1 cellular context compared by ENCODE assay signal in the genomic region with DNA sequence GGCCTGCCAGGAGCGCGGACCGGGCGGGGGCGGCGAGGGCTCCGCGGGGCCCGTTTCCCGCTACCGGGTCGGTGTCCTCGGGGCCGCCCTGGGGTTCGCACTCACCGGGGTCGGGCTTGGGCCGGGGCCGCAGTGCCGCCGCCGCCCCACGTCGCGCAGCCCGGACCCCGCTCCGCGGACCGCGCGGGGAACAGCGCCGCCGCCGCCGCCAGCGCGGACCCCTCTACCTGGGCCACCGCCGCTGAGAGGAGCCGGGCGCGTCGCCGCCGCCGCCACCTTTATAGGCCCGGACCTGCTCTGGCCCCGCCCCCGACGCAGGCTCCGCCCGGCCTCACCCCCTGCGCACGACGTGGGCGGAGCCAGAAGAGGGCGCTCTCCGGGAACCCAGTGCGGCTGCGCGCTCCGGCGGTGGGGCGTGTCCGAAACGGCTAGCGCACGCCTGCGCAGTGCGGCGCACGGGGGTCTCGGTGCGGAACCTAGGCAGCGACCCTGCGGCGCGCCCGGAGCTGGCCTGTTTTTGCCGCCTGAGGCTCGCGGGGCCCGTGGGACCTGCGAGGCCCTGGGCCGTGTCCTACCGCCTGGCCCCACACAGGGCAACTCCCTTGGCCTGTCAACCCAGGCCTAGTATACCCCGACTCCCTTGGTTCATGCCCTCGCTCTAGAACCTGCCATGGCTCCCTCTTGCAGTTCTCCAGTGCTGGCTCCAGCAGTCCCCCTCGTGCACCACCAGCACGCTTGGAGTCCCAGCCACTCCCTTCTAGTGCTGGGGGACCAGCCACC.
TF ChIP-seq lines count a peak whose summit lies in the region.

A gene (minus strand): TSS at position 254 of the 780 bp plus-strand sequence. CDS start 393 bp downstream, outside the sequence.

TF ChIP-seq in GM12878, 131 proteins besides CTCF, POLR2A, EP300 and RAD21 (continued from another document and continues in another):
- TF ChIP-seq EED (IDR thresholded peaks at IDR 0.05; ENCODE audit: low read depth) (peak; percentile 13; the same call in 1 of the 2 replicates), POLR2AphosphoS2 (IDR thresholded peaks at IDR 0.05; ENCODE audit: low read depth, low read length) (peak; percentile 99), SUZ12 (IDR thresholded peaks at IDR 0.05; ENCODE audit: unreplicated experiment) (no peak), ZSCAN29 (IDR thresholded peaks at IDR 0.05) (peak; percentile 70; the same call in 1 of the 2 replicates), BMI1 (IDR thresholded peaks at IDR 0.05; ENCODE audit: borderline replicate concordance) (no peak), NRF1 (conservative IDR thresholded peaks at IDR 0.05; ENCODE audit: low read depth, low read length) (peak; percentile 91), NR2C1 (IDR thresholded peaks at IDR 0.05) (no peak), TCF12 (IDR thresholded peaks at IDR 0.05; ENCODE audit: low read depth, low read length) (peak; percentile 85), TBL1XR1 (IDR thresholded peaks at IDR 0.05; ENCODE audit: low read depth, low read length) (no peak), LARP7 (IDR thresholded peaks at IDR 0.05) (peak; percentile 100), MEF2B (IDR thresholded peaks at IDR 0.05; ENCODE audit: partially characterized antibody, poor library complexity, severe bottlenecking) (peak; percentile 35), ESRRA (IDR thresholded peaks at IDR 0.05; ENCODE audit: low read length) (no peak; the same call in 1 of the 2 replicates), CREB1 (IDR thresholded peaks at IDR 0.05; ENCODE audit: low read depth) (peak; percentile 74; the same call in 1 of the 2 replicates), SMC3 (IDR thresholded peaks at IDR 0.05; ENCODE audit: borderline replicate concordance, low read length) (peak; percentile 22; the same call in 1 of the 2 replicates), SIN3A (IDR thresholded peaks at IDR 0.05; ENCODE audit: low read depth, low read length) (no peak), PAX8 (IDR thresholded peaks at IDR 0.05) (no peak), CHD4 (IDR thresholded peaks at IDR 0.05) (peak; percentile 100), SMARCA5 (IDR thresholded peaks at IDR 0.05) (peak; percentile 100), NFYA (IDR thresholded peaks at IDR 0.05; ENCODE audit: borderline replicate concordance, low read depth, low read length) (no peak), BHLHE40 (IDR thresholded peaks at IDR 0.05; ENCODE audit: borderline replicate concordance in 1 of 2, low read depth in 2 of 2, low read length in 1 of 2) (peak; percentile 89 to 96), EGR1 (IDR thresholded peaks at IDR 0.05; ENCODE audit: borderline replicate concordance in 1 of 2, low read depth in 2 of 2, low read length in 2 of 2) (peak; percentile 17 to 87), PML (IDR thresholded peaks at IDR 0.05; ENCODE audit: low read length) (peak; percentile 92; the same call in 1 of the 2 replicates)
- TF ChIP-seq, protein P1, sequence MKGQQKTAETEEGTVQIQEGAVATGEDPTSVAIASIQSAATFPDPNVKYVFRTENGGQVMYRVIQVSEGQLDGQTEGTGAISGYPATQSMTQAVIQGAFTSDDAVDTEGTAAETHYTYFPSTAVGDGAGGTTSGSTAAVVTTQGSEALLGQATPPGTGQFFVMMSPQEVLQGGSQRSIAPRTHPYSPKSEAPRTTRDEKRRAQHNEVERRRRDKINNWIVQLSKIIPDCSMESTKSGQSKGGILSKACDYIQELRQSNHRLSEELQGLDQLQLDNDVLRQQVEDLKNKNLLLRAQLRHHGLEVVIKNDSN (IDR thresholded peaks at IDR 0.05; ENCODE audit: borderline replicate concordance, extremely low read length, insufficient read depth, low read depth, low read length) = no peak
- TF ChIP-seq, protein P2, sequence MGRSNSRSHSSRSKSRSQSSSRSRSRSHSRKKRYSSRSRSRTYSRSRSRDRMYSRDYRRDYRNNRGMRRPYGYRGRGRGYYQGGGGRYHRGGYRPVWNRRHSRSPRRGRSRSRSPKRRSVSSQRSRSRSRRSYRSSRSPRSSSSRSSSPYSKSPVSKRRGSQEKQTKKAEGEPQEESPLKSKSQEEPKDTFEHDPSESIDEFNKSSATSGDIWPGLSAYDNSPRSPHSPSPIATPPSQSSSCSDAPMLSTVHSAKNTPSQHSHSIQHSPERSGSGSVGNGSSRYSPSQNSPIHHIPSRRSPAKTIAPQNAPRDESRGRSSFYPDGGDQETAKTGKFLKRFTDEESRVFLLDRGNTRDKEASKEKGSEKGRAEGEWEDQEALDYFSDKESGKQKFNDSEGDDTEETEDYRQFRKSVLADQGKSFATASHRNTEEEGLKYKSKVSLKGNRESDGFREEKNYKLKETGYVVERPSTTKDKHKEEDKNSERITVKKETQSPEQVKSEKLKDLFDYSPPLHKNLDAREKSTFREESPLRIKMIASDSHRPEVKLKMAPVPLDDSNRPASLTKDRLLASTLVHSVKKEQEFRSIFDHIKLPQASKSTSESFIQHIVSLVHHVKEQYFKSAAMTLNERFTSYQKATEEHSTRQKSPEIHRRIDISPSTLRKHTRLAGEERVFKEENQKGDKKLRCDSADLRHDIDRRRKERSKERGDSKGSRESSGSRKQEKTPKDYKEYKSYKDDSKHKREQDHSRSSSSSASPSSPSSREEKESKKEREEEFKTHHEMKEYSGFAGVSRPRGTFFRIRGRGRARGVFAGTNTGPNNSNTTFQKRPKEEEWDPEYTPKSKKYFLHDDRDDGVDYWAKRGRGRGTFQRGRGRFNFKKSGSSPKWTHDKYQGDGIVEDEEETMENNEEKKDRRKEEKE (IDR thresholded peaks at IDR 0.05) = peak; percentile 77
- TF ChIP-seq, protein P3, sequence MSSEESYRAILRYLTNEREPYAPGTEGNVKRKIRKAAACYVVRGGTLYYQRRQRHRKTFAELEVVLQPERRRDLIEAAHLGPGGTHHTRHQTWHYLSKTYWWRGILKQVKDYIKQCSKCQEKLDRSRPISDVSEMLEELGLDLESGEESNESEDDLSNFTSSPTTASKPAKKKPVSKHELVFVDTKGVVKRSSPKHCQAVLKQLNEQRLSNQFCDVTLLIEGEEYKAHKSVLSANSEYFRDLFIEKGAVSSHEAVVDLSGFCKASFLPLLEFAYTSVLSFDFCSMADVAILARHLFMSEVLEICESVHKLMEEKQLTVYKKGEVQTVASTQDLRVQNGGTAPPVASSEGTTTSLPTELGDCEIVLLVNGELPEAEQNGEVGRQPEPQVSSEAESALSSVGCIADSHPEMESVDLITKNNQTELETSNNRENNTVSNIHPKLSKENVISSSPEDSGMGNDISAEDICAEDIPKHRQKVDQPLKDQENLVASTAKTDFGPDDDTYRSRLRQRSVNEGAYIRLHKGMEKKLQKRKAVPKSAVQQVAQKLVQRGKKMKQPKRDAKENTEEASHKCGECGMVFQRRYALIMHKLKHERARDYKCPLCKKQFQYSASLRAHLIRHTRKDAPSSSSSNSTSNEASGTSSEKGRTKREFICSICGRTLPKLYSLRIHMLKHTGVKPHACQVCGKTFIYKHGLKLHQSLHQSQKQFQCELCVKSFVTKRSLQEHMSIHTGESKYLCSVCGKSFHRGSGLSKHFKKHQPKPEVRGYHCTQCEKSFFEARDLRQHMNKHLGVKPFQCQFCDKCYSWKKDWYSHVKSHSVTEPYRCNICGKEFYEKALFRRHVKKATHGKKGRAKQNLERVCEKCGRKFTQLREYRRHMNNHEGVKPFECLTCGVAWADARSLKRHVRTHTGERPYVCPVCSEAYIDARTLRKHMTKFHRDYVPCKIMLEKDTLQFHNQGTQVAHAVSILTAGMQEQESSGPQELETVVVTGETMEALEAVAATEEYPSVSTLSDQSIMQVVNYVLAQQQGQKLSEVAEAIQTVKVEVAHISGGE (CRISPR knock-in tag; IDR thresholded peaks at IDR 0.05) = peak; percentile 63
- TF ChIP-seq, protein P4, sequence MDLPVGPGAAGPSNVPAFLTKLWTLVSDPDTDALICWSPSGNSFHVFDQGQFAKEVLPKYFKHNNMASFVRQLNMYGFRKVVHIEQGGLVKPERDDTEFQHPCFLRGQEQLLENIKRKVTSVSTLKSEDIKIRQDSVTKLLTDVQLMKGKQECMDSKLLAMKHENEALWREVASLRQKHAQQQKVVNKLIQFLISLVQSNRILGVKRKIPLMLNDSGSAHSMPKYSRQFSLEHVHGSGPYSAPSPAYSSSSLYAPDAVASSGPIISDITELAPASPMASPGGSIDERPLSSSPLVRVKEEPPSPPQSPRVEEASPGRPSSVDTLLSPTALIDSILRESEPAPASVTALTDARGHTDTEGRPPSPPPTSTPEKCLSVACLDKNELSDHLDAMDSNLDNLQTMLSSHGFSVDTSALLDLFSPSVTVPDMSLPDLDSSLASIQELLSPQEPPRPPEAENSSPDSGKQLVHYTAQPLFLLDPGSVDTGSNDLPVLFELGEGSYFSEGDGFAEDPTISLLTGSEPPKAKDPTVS (IDR thresholded peaks at IDR 0.05; ENCODE audit: low read depth, low read length) = no peak
- TF ChIP-seq, protein P5, sequence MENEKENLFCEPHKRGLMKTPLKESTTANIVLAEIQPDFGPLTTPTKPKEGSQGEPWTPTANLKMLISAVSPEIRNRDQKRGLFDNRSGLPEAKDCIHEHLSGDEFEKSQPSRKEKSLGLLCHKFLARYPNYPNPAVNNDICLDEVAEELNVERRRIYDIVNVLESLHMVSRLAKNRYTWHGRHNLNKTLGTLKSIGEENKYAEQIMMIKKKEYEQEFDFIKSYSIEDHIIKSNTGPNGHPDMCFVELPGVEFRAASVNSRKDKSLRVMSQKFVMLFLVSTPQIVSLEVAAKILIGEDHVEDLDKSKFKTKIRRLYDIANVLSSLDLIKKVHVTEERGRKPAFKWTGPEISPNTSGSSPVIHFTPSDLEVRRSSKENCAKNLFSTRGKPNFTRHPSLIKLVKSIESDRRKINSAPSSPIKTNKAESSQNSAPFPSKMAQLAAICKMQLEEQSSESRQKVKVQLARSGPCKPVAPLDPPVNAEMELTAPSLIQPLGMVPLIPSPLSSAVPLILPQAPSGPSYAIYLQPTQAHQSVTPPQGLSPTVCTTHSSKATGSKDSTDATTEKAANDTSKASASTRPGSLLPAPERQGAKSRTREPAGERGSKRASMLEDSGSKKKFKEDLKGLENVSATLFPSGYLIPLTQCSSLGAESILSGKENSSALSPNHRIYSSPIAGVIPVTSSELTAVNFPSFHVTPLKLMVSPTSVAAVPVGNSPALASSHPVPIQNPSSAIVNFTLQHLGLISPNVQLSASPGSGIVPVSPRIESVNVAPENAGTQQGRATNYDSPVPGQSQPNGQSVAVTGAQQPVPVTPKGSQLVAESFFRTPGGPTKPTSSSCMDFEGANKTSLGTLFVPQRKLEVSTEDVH (IDR thresholded peaks at IDR 0.05; ENCODE audit: low read depth, partially characterized antibody) = no peak
- TF ChIP-seq, protein P6, sequence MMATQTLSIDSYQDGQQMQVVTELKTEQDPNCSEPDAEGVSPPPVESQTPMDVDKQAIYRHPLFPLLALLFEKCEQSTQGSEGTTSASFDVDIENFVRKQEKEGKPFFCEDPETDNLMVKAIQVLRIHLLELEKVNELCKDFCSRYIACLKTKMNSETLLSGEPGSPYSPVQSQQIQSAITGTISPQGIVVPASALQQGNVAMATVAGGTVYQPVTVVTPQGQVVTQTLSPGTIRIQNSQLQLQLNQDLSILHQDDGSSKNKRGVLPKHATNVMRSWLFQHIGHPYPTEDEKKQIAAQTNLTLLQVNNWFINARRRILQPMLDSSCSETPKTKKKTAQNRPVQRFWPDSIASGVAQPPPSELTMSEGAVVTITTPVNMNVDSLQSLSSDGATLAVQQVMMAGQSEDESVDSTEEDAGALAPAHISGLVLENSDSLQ (IDR thresholded peaks at IDR 0.05) = 0 out of 2 replicates have a peak, but pooled peaks have one; percentile 31
- TF ChIP-seq, protein P7, sequence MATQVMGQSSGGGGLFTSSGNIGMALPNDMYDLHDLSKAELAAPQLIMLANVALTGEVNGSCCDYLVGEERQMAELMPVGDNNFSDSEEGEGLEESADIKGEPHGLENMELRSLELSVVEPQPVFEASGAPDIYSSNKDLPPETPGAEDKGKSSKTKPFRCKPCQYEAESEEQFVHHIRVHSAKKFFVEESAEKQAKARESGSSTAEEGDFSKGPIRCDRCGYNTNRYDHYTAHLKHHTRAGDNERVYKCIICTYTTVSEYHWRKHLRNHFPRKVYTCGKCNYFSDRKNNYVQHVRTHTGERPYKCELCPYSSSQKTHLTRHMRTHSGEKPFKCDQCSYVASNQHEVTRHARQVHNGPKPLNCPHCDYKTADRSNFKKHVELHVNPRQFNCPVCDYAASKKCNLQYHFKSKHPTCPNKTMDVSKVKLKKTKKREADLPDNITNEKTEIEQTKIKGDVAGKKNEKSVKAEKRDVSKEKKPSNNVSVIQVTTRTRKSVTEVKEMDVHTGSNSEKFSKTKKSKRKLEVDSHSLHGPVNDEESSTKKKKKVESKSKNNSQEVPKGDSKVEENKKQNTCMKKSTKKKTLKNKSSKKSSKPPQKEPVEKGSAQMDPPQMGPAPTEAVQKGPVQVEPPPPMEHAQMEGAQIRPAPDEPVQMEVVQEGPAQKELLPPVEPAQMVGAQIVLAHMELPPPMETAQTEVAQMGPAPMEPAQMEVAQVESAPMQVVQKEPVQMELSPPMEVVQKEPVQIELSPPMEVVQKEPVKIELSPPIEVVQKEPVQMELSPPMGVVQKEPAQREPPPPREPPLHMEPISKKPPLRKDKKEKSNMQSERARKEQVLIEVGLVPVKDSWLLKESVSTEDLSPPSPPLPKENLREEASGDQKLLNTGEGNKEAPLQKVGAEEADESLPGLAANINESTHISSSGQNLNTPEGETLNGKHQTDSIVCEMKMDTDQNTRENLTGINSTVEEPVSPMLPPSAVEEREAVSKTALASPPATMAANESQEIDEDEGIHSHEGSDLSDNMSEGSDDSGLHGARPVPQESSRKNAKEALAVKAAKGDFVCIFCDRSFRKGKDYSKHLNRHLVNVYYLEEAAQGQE (IDR thresholded peaks at IDR 0.05; ENCODE audit: low read depth, low read length) = no peak; the same call in 1 of the 2 replicates
- TF ChIP-seq, protein P8, sequence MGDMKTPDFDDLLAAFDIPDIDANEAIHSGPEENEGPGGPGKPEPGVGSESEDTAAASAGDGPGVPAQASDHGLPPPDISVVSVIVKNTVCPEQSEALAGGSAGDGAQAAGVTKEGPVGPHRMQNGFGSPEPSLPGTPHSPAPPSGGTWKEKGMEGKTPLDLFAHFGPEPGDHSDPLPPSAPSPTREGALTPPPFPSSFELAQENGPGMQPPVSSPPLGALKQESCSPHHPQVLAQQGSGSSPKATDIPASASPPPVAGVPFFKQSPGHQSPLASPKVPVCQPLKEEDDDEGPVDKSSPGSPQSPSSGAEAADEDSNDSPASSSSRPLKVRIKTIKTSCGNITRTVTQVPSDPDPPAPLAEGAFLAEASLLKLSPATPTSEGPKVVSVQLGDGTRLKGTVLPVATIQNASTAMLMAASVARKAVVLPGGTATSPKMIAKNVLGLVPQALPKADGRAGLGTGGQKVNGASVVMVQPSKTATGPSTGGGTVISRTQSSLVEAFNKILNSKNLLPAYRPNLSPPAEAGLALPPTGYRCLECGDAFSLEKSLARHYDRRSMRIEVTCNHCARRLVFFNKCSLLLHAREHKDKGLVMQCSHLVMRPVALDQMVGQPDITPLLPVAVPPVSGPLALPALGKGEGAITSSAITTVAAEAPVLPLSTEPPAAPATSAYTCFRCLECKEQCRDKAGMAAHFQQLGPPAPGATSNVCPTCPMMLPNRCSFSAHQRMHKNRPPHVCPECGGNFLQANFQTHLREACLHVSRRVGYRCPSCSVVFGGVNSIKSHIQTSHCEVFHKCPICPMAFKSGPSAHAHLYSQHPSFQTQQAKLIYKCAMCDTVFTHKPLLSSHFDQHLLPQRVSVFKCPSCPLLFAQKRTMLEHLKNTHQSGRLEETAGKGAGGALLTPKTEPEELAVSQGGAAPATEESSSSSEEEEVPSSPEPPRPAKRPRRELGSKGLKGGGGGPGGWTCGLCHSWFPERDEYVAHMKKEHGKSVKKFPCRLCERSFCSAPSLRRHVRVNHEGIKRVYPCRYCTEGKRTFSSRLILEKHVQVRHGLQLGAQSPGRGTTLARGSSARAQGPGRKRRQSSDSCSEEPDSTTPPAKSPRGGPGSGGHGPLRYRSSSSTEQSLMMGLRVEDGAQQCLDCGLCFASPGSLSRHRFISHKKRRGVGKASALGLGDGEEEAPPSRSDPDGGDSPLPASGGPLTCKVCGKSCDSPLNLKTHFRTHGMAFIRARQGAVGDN (IDR thresholded peaks at IDR 0.05) = peak; percentile 97
